In the genomic region with DNA sequence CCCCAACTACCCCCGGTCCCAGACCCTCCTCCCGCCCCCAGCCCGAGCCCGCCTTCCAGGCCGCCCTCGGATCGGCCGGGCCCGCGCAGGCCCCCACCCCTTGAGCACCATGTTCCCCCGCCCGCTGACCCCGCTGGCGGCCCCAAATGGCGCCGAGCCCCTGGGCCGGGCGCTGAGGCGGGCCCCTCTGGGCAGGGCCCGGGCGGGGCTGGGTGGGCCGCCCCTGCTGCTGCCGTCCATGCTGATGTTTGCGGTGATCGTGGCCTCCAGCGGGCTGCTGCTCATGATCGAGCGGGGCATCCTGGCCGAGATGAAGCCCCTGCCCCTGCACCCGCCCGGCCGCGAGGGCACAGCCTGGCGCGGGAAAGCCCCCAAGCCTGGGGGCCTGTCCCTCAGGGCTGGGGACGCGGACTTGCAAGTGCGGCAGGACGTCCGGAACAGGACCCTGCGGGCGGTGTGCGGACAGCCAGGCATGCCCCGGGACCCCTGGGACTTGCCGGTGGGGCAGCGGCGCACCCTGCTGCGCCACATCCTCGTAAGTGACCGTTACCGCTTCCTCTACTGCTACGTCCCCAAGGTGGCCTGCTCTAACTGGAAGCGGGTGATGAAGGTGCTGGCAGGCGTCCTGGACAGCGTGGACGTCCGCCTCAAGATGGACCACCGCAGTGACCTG, we compare ENCODE assay signal across 8 cellular contexts. TPM values are rescaled to one million over a fixed set of nuclear protein-coding genes. Genes with fewer than 3 reads are reported as not detected.
DNase-seq lines count a peak whose midpoint lies in the region; ATAC-seq and TF ChIP-seq lines count a peak whose summit lies in the region.

No MANE protein-coding gene starts in this region.

- peak overlapping the region in 2 of 5 experiments; percentile 16 to 47 for H3K27ac Mint-ChIP-seq in brain

- no peaks in the 10 kb centered on the region for H3K9me3 ChIP-seq in PC-3 (ENCODE audit: low read length)
- H3K9me3 ChIP-seq in stomach smooth muscle (ENCODE audit: control insufficient read depth in 2 of 2, low read length in 2 of 2): no peaks in the 10 kb centered on the region

- H3K27me3 ChIP-seq in H7 (ENCODE audit: control insufficient read depth, insufficient read depth, low read length): peaks cover 2% of the 10 kb centered on the region; the same call in 1 of the 2 replicates
- H3K27me3 ChIP-seq in PC-3 (ENCODE audit: low read length): no peaks in the 10 kb centered on the region
- no peaks in the 10 kb centered on the region for H3K27me3 ChIP-seq in stomach smooth muscle (ENCODE audit: control insufficient read depth in 1 of 2, insufficient read depth in 2 of 2, low read length in 2 of 2)

- H3K27me3 Mint-ChIP-seq in brain: peaks cover 14% of the 10 kb centered on the region

- POLR2A ChIA-PET in PC-3 (lab: Charles Lee; ENCODE audit: unreplicated experiment): no interaction called here

- TF ChIP-seq CTCF in PC-3 (conservative IDR thresholded peaks at IDR 0.05; ENCODE audit: low read depth, low read length): no peak
- TF ChIP-seq CTCF in brain (conservative IDR thresholded peaks at IDR 0.05): no peak

- H3F3A ChIP-seq in PC-3 (ENCODE audit: low read length, unreplicated experiment): peaks cover 4% of the 10 kb centered on the region

- H2AFZ ChIP-seq in PC-3 (ENCODE audit: low read length): peak overlapping the region; percentile 94

- H3K27ac ChIP-seq in PC-3 (ENCODE audit: low read length) (no peak overlapping the region), stomach smooth muscle (ENCODE audit: low read length) (peak overlapping the region; percentile 46)

- peak overlapping the region; percentile 77 to 80 (median 78) for H3K4me3 Mint-ChIP-seq in brain

- peaks cover 16% of the 10 kb centered on the region for H3K79me2 ChIP-seq in PC-3 (ENCODE audit: low read length)

- H3K4me3 ChIP-seq in H7 (ENCODE audit: insufficient read depth, low read depth, low read length): peak overlapping the region; percentile 78
- H3K4me3 ChIP-seq in PC-3 (ENCODE audit: low read length): peak overlapping the region; percentile 96
- peak overlapping the region; percentile 89 to 92 for H3K4me3 ChIP-seq in stomach smooth muscle (ENCODE audit: low read length in 2 of 2)

- H3K36me3 ChIP-seq in H7 (replicated peaks; ENCODE audit: control insufficient read depth, insufficient read depth, low read length) (peaks cover 14% of the 10 kb centered on the region), PC-3 (ENCODE audit: low read depth, low read length) (no peaks in the 10 kb centered on the region), stomach smooth muscle (ENCODE audit: control insufficient read depth in 2 of 2, insufficient read depth in 2 of 2, low read length in 2 of 2) (peaks cover 0 to 7% of the 10 kb centered on the region in 2 donors)

- H3K4me1 ChIP-seq in PC-3 (ENCODE audit: insufficient read depth, low read length) (peaks cover 20% of the 10 kb centered on the region), stomach smooth muscle (ENCODE audit: control insufficient read depth, insufficient read depth, low read length) (peaks cover 23% of the 10 kb centered on the region)

- DNase-seq in GM03348 (ENCODE audit: low spot score): peak; percentile 57
- no peak for DNase-seq in H7
- DNase-seq in PC-3: peak; percentile 6
- DNase-seq in left kidney (ENCODE audit: low read depth, low spot score): peak; percentile 83
- DNase-seq in NCI-H128 (lab: John Stamatoyannopoulos, UW; ENCODE audit: unreplicated experiment): no peak
- no peak for DNase-seq in NCI-H1694 treated with DMSO at 0.1 percent for 48 hours (lab: John Stamatoyannopoulos, UW)

- H4K20me1 ChIP-seq in PC-3 (ENCODE audit: low read length): no peaks in the 10 kb centered on the region

- no peaks in the 10 kb centered on the region for H3K36me3 Mint-ChIP-seq in brain

- no peaks in the 10 kb centered on the region for H3K9me2 ChIP-seq in PC-3 (replicated peaks; ENCODE audit: low read length)

- no peaks in the 10 kb centered on the region for H3K9me3 Mint-ChIP-seq in brain

- H3K4me1 Mint-ChIP-seq in brain: peaks cover 25% of the 10 kb centered on the region

- BruUV-seq in PC-3 (replicated peaks; lab: Mats Ljungman, UMichigan): no TSS peak

- H3K4me2 ChIP-seq in PC-3 (ENCODE audit: low read length): peak overlapping the region; percentile 100

- intact Hi-C loops in PC-3 (cut with micrococcal nuclease): loop anchor here (2.0 kb wide), 2 partner anchors 30 to 36 kb away; a partner anchor contains a TSS

- ATAC-seq in PC-3: peak; percentile 42

- CTCF ChIA-PET in PC-3 (lab: Charles Lee): no interaction called here

- H3K9ac ChIP-seq in PC-3 (ENCODE audit: low read length) (peak overlapping the region; percentile 74), stomach smooth muscle (ENCODE audit: low read length in 2 of 2) (peak overlapping the region; percentile 75 to 77)

RNA-seq across cellular contexts. Expression of a gene that starts 0.5 kb away (rescaled TPM):
- 11.7 and 15.2 TPM in 2 replicates for total RNA-seq in H7 (2014; rRNA removed; shearing (Covaris generic))
- 12.2 and 13.0 TPM in 2 replicates for total RNA-seq in PC-3 (2014; rRNA removed)
- 13.5 TPM for polyA plus RNA-seq in brain (ENCODE audit: insufficient read depth, low read depth, low replicate concordance)

RNA-seq across cellular contexts. Expression of a gene that starts 30.5 kb away (rescaled TPM):
- total RNA-seq in H7 (2014; rRNA removed; shearing (Covaris generic)): 45.7 and 47.4 TPM in 2 replicates
- 18.8 and 19.9 TPM in 2 replicates for total RNA-seq in PC-3 (2014; rRNA removed)
- 22.4 TPM for polyA plus RNA-seq in brain (ENCODE audit: insufficient read depth, low read depth, low replicate concordance)

Comparison
In these comparisons a context has a peak if more than half of its experiments do, and no peak if none do; other contexts are left out.
1. DNase-seq: peak in GM03348 (single experiment), PC-3 (single experiment) and left kidney (single experiment); none in H7 (single experiment), NCI-H128 (single experiment) and NCI-H1694 treated with DMSO at 0.1 percent for 48 hours (single experiment).
2. Peak in every context shown above with its lines, with median percentiles within 50 percentile points of each other: H3K4me3 ChIP-seq.